ENCODE assay signal across 8 cellular contexts in genomic region chr10:17201165-17202013, GRCh38. TPM values are rescaled to one million over a fixed set of nuclear protein-coding genes. Genes with fewer than 3 reads are reported as not detected.
DNase-seq lines count a peak whose midpoint lies in the region; ATAC-seq and TF ChIP-seq lines count a peak whose summit lies in the region.

A gene with protein sequence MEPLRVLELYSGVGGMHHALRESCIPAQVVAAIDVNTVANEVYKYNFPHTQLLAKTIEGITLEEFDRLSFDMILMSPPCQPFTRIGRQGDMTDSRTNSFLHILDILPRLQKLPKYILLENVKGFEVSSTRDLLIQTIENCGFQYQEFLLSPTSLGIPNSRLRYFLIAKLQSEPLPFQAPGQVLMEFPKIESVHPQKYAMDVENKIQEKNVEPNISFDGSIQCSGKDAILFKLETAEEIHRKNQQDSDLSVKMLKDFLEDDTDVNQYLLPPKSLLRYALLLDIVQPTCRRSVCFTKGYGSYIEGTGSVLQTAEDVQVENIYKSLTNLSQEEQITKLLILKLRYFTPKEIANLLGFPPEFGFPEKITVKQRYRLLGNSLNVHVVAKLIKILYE (minus strand): TSS chr10:17201672. CDS start chr10:17201634, 38 bp downstream.

- DNase-seq in GM12865 (ENCODE audit: low read depth) (peak; percentile 82), HEK293T (ENCODE audit: extremely low spot score) (peak; percentile 82), MV-4-11 (lab: John Stamatoyannopoulos, UW) (peak; percentile 73), right atrium auricular region (ENCODE audit: low spot score) (peak; percentile 88), psoas muscle (peak; percentile 88 to 93)

- H3K27me3 Mint-ChIP-seq in T-helper 1 cell treated with Interleukin-12 subunit alpha and Interleukin-12 subunit beta and Interleukin-4 antibody, amounts not matched to agents 30 μg/mL and 1 μg/mL, for 36 hours (ENCODE audit: low read depth) = no peaks in the 10 kb centered on the region

- peak within 1 kb of the TSS; percentile 93 for H3K27ac ChIP-seq in angular gyrus (ENCODE audit: low read depth, low read length)
- peak within 1 kb of the TSS; percentile 86 to 94 for H3K27ac ChIP-seq in right atrium auricular region
- peak within 1 kb of the TSS; percentile 92 for H3K27ac ChIP-seq in psoas muscle
- peak within 1 kb of the TSS; percentile 90 for H3K27ac ChIP-seq in urinary bladder (ENCODE audit: low read depth)

- H3K9me3 Mint-ChIP-seq in T-helper 1 cell treated with Interleukin-12 subunit alpha and Interleukin-12 subunit beta and Interleukin-4 antibody, amounts not matched to agents 30 μg/mL and 1 μg/mL, for 36 hours = no peaks in the 10 kb centered on the region

- H3K4me1 Mint-ChIP-seq in T-helper 1 cell treated with Interleukin-12 subunit alpha and Interleukin-12 subunit beta and Interleukin-4 antibody, amounts not matched to agents 30 μg/mL and 1 μg/mL, for 36 hours (ENCODE audit: low read depth) = peaks cover 35% of the 10 kb centered on the region

- peak; percentile 99 to 100 (median 99) for ATAC-seq in psoas muscle

- H3K9me3 ChIP-seq in right atrium auricular region (no peaks in the 10 kb centered on the region), psoas muscle (no peaks in the 10 kb centered on the region)

- no peaks in the 10 kb centered on the region for H3K36me3 ChIP-seq in right atrium auricular region
- H3K36me3 ChIP-seq in psoas muscle (ENCODE audit: insufficient read depth in 1 of 2, low read depth in 1 of 2) = no peaks in the 10 kb centered on the region
- no peaks in the 10 kb centered on the region for H3K36me3 ChIP-seq in urinary bladder (ENCODE audit: insufficient read depth)

- H3K4me3 ChIP-seq in GM12865 (ENCODE audit: low read depth, low read length) (peak within 1 kb of the TSS; percentile 74), right atrium auricular region (peak within 1 kb of the TSS; percentile 69 to 82), psoas muscle (peak within 1 kb of the TSS; percentile 94), urinary bladder (ENCODE audit: low read depth, low read length) (peak within 1 kb of the TSS; percentile 69)

- peaks cover 2% of the 10 kb centered on the region for H3K36me3 Mint-ChIP-seq in T-helper 1 cell treated with Interleukin-12 subunit alpha and Interleukin-12 subunit beta and Interleukin-4 antibody, amounts not matched to agents 30 μg/mL and 1 μg/mL, for 36 hours (ENCODE audit: low read depth)

- peaks cover 0 to 15% of the 10 kb centered on the region in 2 donors for H3K4me1 ChIP-seq in right atrium auricular region
- H3K4me1 ChIP-seq in psoas muscle = peaks cover 12% of the 10 kb centered on the region
- no peaks in the 10 kb centered on the region for H3K4me1 ChIP-seq in urinary bladder (ENCODE audit: insufficient read depth)

- TF ChIP-seq CTCF in GM12865 (IDR thresholded peaks at IDR 0.05; ENCODE audit: insufficient read depth, low read depth, low read length, missing control alignments) (no peak), right atrium auricular region (IDR thresholded peaks at IDR 0.05) (no peak), psoas muscle (IDR thresholded peaks at IDR 0.05) (no peak)

- POLR2A ChIA-PET in HEK293T (lab: Yijun Ruan, JAX) = interaction anchor here (0.6 to 4.6 kb wide), 19 partner anchors 9 to 250 kb away, joined by 3 to 104 read pairs (median 4); partner anchors contain the start of gene VIM

- peak within 1 kb of the TSS; percentile 87 for H3K27ac Mint-ChIP-seq in T-helper 1 cell treated with Interleukin-12 subunit alpha and Interleukin-12 subunit beta and Interleukin-4 antibody, amounts not matched to agents 30 μg/mL and 1 μg/mL, for 36 hours

- H3K27me3 ChIP-seq in right atrium auricular region (no peaks in the 10 kb centered on the region), psoas muscle (ENCODE audit: insufficient read depth in 3 of 3, low read length in 2 of 3) (no peaks in the 10 kb centered on the region)

- WGBS in psoas muscle, 3 donors = 1 to 3% (median 2%) methylated on average over 29 to 56 of the region's 56 CpGs
- 2% methylated on average over 56 of the region's 56 CpGs for WGBS in urinary bladder

- H3K4me3 Mint-ChIP-seq in T-helper 1 cell treated with Interleukin-12 subunit alpha and Interleukin-12 subunit beta and Interleukin-4 antibody, amounts not matched to agents 30 μg/mL and 1 μg/mL, for 36 hours = peak within 1 kb of the TSS; percentile 88

- intact Hi-C loops in psoas muscle (cut with DNase I) = no loop called here

- CTCF ChIA-PET in HEK293T (lab: Yijun Ruan, JAX) = interaction anchor here (0.6 to 1.4 kb wide), 2 partner anchors 29 to 86 kb away, joined by 3 to 4 read pairs; no protein-coding TSS in a partner anchor

TF ChIP-seq in HEK293T, 16 proteins besides CTCF, POLR2A, EP300 and RAD21:
- no peak for TF ChIP-seq TARDBP (IDR thresholded peaks at IDR 0.05)
- TF ChIP-seq SUZ12 (IDR thresholded peaks at IDR 0.05) = no peak
- TF ChIP-seq FOXK2 (IDR thresholded peaks at IDR 0.05) = no peak
- TF ChIP-seq ARNT (IDR thresholded peaks at IDR 0.05) = 0 out of 2 replicates have a peak, but pooled peaks have one; percentile 47
- no peak for TF ChIP-seq HDGF (IDR thresholded peaks at IDR 0.05; ENCODE audit: borderline replicate concordance)
- TF ChIP-seq SP1 (IDR thresholded peaks at IDR 0.05) = no peak
- TF ChIP-seq NFRKB (IDR thresholded peaks at IDR 0.05) = no peak; the same call in 1 of the 2 replicates
- TF ChIP-seq PKNOX1 (IDR thresholded peaks at IDR 0.05) = peak; percentile 68
- TF ChIP-seq L3MBTL2 (conservative IDR thresholded peaks at IDR 0.05) = peak; percentile 89
- peak; percentile 78 for TF ChIP-seq CTBP1 (IDR thresholded peaks at IDR 0.05; ENCODE audit: borderline replicate concordance)
- TF ChIP-seq ZNF384 (IDR thresholded peaks at IDR 0.05) = no peak
- peak; percentile 61; the same call in 1 of the 2 replicates for TF ChIP-seq FOXM1 (IDR thresholded peaks at IDR 0.05; ENCODE audit: borderline replicate concordance)
- peak; percentile 31; the same call in 1 of the 2 replicates for TF ChIP-seq ELF4 (IDR thresholded peaks at IDR 0.05)
- no peak for TF ChIP-seq FOXA1 (IDR thresholded peaks at IDR 0.05)
- TF ChIP-seq BHLHE40 (IDR thresholded peaks at IDR 0.05; ENCODE audit: borderline replicate concordance) = no peak
- no peak for TF ChIP-seq LEF1 (IDR thresholded peaks at IDR 0.05; ENCODE audit: borderline replicate concordance)

RNA-seq across cellular contexts. Expression of the gene that starts here (rescaled TPM):
- total RNA-seq in right atrium auricular region (1 to 10 TPM; 3.8 to 5.0 TPM), psoas muscle (1 to 10 TPM in 3 of 4 donors, under 1 TPM in 1; 0.84 to 2.7 (median 1.9) TPM), urinary bladder (31.5 TPM)
- polyA plus RNA-seq in psoas muscle (1 to 10 TPM in 2 of 3 donors, under 1 TPM in 1; 0.49 to 2.5 (median 2.3) TPM), urinary bladder (3.0 TPM)

Comparison
In these comparisons a context has a peak if more than half of its experiments do, and no peak if none do; other contexts are left out.
1. Peak in every context shown above with its lines: DNase-seq, ATAC-seq, H3K4me3 ChIP-seq and H3K27ac ChIP-seq.